ENCODE assay signal across 1 cellular context in the genomic region with DNA sequence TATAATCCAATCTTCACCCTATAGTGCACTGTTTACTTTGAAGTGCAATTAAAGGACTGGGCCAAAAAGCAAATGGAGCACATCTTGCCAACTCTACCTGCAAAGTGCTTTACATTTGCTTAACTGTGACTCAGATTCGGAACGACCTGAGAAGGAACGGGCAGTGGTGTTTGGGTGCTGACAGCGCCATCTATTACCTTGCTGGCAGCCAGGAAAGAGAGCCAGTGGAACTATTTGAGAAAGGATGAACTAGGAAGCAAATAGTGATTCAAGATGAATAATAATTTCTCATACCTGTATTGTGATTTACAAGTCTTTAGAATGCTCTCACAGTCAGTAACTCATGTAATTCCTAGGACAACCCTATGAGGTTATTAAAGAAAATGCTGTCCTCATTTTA.
TF ChIP-seq lines count a peak whose summit lies in the region.

No MANE protein-coding gene starts in this region.

TF ChIP-seq in H1, 55 proteins besides CTCF, POLR2A, EP300 and RAD21 (continued from another document):
- TF ChIP-seq, protein P1, sequence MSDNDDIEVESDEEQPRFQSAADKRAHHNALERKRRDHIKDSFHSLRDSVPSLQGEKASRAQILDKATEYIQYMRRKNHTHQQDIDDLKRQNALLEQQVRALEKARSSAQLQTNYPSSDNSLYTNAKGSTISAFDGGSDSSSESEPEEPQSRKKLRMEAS (IDR thresholded peaks at IDR 0.05) = no peak
- TF ChIP-seq TEAD4 (IDR thresholded peaks at IDR 0.05; ENCODE audit: low read depth, low read length) (no peak), HDAC2 (IDR thresholded peaks at IDR 0.05; ENCODE audit: borderline replicate concordance in 1 of 2, low read depth in 2 of 2, low read length in 2 of 2) (no peak), SP2 (IDR thresholded peaks at IDR 0.05; ENCODE audit: low read length) (no peak), SIN3A (conservative IDR thresholded peaks at IDR 0.05 in 1 of 2, IDR thresholded peaks at IDR 0.05 in 1 of 2; ENCODE audit: low read depth in 1 of 2, low read length in 2 of 2) (no peak), KDM1A (IDR thresholded peaks at IDR 0.05; ENCODE audit: borderline replicate concordance, low read length) (no peak), TAF1 (IDR thresholded peaks at IDR 0.05; ENCODE audit: low read depth, low read length) (no peak), SRF (IDR thresholded peaks at IDR 0.05; ENCODE audit: low read depth, low read length) (no peak)
- TF ChIP-seq, protein P2, sequence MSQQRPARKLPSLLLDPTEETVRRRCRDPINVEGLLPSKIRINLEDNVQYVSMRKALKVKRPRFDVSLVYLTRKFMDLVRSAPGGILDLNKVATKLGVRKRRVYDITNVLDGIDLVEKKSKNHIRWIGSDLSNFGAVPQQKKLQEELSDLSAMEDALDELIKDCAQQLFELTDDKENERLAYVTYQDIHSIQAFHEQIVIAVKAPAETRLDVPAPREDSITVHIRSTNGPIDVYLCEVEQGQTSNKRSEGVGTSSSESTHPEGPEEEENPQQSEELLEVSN (IDR thresholded peaks at IDR 0.05) = no peak
